In the genomic region with DNA sequence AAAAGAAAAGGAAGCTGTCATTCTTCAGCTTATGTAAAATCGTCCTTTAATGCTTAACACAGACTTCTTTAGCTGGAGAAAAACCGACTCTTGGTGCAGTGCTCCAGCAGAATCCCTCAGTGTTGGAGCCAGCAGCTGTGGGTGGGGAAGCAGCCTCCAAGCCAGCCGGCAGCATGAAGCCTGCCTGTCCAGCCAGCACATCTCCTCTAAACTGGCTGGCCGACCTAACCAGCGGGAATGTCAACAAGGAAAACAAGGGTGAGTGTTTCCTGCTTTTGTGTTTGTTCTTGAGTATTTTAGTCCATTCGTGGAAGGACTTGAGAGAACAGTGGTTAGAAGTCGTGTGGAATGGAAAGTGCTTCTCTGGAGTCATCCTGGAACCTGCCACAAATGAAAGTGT, we compare ENCODE assay signal across 13 cellular contexts. TPM values are rescaled to one million over a fixed set of nuclear protein-coding genes. Genes with fewer than 3 reads are reported as not detected.
A peak's percentile ranks its signal among the peaks of the same experiment; 100 is the strongest.
DNase-seq lines count a peak whose midpoint lies in the region; ATAC-seq and TF ChIP-seq lines count a peak whose summit lies in the region.
"Had no signal": no experiment of that assay in that cellular context is flagged by ENCODE, and none has a peak within 500 bp of the region (broad histone marks: within the 10 kb centered on the region; RNA-seq: fewer than 3 reads in every experiment).

No MANE protein-coding gene starts in this region.

- no peak overlapping the region for H4K8ac ChIP-seq in mesenchymal stem cell (ENCODE audit: low read length)

- no peak overlapping the region for H3K4ac ChIP-seq in mesenchymal stem cell (ENCODE audit: low read depth in 1 of 2, low read length in 2 of 2)

- H3K27me3 Mint-ChIP-seq in effector memory CD8-positive, alpha-beta T cell: no peaks in the 10 kb centered on the region

- H3K27ac Mint-ChIP-seq in effector memory CD8-positive, alpha-beta T cell: peak overlapping the region; percentile 41 to 44
- H3K27ac Mint-ChIP-seq: activated naive CD4-positive, alpha-beta T cell treated with anti-CD3 and anti-CD28 coated beads for 36 hours had no signal

- no peak for TF ChIP-seq CTCF in LNCaP clone FGC (IDR thresholded peaks at IDR 0.05; ENCODE audit: control insufficient read depth, extremely low read depth, insufficient read depth)

- H2BK120ac ChIP-seq in mesenchymal stem cell (ENCODE audit: low read depth, low read length): no peak overlapping the region

- peaks cover 3 to 18% of the 10 kb centered on the region in 2 donors for H3K4me1 Mint-ChIP-seq in effector memory CD8-positive, alpha-beta T cell (ENCODE audit: low read depth in 2 of 2)

- H3K9me3 Mint-ChIP-seq in effector memory CD8-positive, alpha-beta T cell: no peaks in the 10 kb centered on the region
- H3K9me3 Mint-ChIP-seq: activated naive CD4-positive, alpha-beta T cell treated with anti-CD3 and anti-CD28 coated beads for 36 hours had no signal

- H3K27ac ChIP-seq in mesenchymal stem cell (ENCODE audit: low read length, poor library complexity, severe bottlenecking) (no peak overlapping the region), temporal lobe (ENCODE audit: low read depth, low read length) (peak overlapping the region; percentile 64)
- H3K27ac ChIP-seq: psoas muscle had no signal

- ATAC-seq in effector memory CD8-positive, alpha-beta T cell (replicated peaks): no peak
- ATAC-seq in GM18502 (IDR thresholded peaks at IDR 0.05; ENCODE audit: poor library complexity, unreplicated experiment): no peak
- ATAC-seq: psoas muscle had no signal

- H3K36me3 Mint-ChIP-seq in effector memory CD8-positive, alpha-beta T cell (ENCODE audit: insufficient read depth): peaks cover 97% of the 10 kb centered on the region

- WGBS in mesenchymal stem cell: 89% methylated on average over 7 of the region's 7 CpGs

- H4K91ac ChIP-seq in mesenchymal stem cell (ENCODE audit: low read length): no peak overlapping the region

- no peak overlapping the region for H3K4me3 ChIP-seq in LNCaP clone FGC (ENCODE audit: low read depth, low read length)
- H3K4me3 ChIP-seq in mesenchymal stem cell (ENCODE audit: insufficient read depth in 1 of 2, low read depth in 1 of 2, low read length in 2 of 2): no peak overlapping the region
- H3K4me3 ChIP-seq: psoas muscle had no signal

- H3K4me2 ChIP-seq in mesenchymal stem cell (ENCODE audit: low read length, poor library complexity, severe bottlenecking): no peak overlapping the region

- H2AK5ac ChIP-seq in mesenchymal stem cell (ENCODE audit: low read length, severe bottlenecking): no peak overlapping the region

- H2AFZ ChIP-seq in mesenchymal stem cell (ENCODE audit: low read depth, low read length): no peak overlapping the region

- H3K9ac ChIP-seq in mesenchymal stem cell (ENCODE audit: low read length): peak overlapping the region; percentile 41

- H3K4me1 ChIP-seq in mesenchymal stem cell (ENCODE audit: control insufficient read depth, insufficient read depth, low read depth, low read length): no peaks in the 10 kb centered on the region

- H3K36me3 ChIP-seq in mesenchymal stem cell (ENCODE audit: control insufficient read depth in 1 of 2, insufficient read depth in 2 of 2, low read depth in 1 of 2, low read length in 2 of 2): peaks cover 29 to 92% of the 10 kb centered on the region in 2 experiments

- H3K79me1 ChIP-seq in mesenchymal stem cell (replicated peaks; ENCODE audit: low read length, poor library complexity, severe bottlenecking): peaks cover 24% of the 10 kb centered on the region

- H3K23ac ChIP-seq in mesenchymal stem cell (ENCODE audit: low read length in 2 of 2): no peak overlapping the region

- no peaks in the 10 kb centered on the region for H3K9me3 ChIP-seq in mesenchymal stem cell (ENCODE audit: control insufficient read depth, low read length)
- H3K9me3 ChIP-seq: psoas muscle had no signal

- no peak overlapping the region for H3K18ac ChIP-seq in mesenchymal stem cell (ENCODE audit: low read depth in 1 of 2, low read length in 2 of 2)

- H3K27me3 ChIP-seq in mesenchymal stem cell (ENCODE audit: control insufficient read depth in 1 of 2, insufficient read depth in 1 of 2, low read length in 2 of 2): no peaks in the 10 kb centered on the region

- no peak overlapping the region for H3K4me3 Mint-ChIP-seq in effector memory CD8-positive, alpha-beta T cell
- H3K4me3 Mint-ChIP-seq: activated naive CD4-positive, alpha-beta T cell treated with anti-CD3 and anti-CD28 coated beads for 36 hours had no signal

- H3K14ac ChIP-seq in mesenchymal stem cell (ENCODE audit: low read length in 2 of 2): no peak overlapping the region

- no peak overlapping the region for H2BK15ac ChIP-seq in mesenchymal stem cell (ENCODE audit: low read depth, poor library complexity, severe bottlenecking)

- no peak overlapping the region for H2BK5ac ChIP-seq in mesenchymal stem cell (ENCODE audit: low read depth, low read length, poor library complexity, severe bottlenecking)

- no peak overlapping the region for H2BK12ac ChIP-seq in mesenchymal stem cell (ENCODE audit: low read length in 2 of 2)

- DNase-seq in LNCaP clone FGC (ENCODE audit: low read depth) (peak; percentile 58), mesenchymal stem cell (no peak), NCI-H524 treated with DMSO at 0.1 percent for 48 hours (lab: John Stamatoyannopoulos, UW) (no peak), HK-2 (ENCODE audit: unreplicated experiment) (no peak), HuH-7 (ENCODE audit: low spot score) (no peak)
- DNase-seq in effector memory CD8-positive, alpha-beta T cell: no peak
- DNase-seq: activated CD8-positive, alpha-beta memory T cell treated with anti-CD3 and anti-CD28 coated beads for 24 hours; activated naive CD4-positive, alpha-beta T cell treated with anti-CD3 and anti-CD28 coated beads for 36 hours; GF-D8; psoas muscle; stimulated activated CD8-positive, alpha-beta memory T cell treated with anti-CD3 and anti-CD28 coated beads, Interleukin-4, amount 100 ng/mL, for 48 hours had no signal

RNA-seq across cellular contexts. Expression of gene KDM3A, which starts 38.9 kb away (rescaled TPM):
- polyA plus RNA-seq in mesenchymal stem cell (2013, experiment 1 of 2): 14.3 TPM
- polyA plus RNA-seq in mesenchymal stem cell (2013, experiment 2 of 2): 14.2 TPM
- 46.5 TPM for total RNA-seq in temporal lobe
